8 cellular contexts compared by ENCODE assay signal in the genomic region with DNA sequence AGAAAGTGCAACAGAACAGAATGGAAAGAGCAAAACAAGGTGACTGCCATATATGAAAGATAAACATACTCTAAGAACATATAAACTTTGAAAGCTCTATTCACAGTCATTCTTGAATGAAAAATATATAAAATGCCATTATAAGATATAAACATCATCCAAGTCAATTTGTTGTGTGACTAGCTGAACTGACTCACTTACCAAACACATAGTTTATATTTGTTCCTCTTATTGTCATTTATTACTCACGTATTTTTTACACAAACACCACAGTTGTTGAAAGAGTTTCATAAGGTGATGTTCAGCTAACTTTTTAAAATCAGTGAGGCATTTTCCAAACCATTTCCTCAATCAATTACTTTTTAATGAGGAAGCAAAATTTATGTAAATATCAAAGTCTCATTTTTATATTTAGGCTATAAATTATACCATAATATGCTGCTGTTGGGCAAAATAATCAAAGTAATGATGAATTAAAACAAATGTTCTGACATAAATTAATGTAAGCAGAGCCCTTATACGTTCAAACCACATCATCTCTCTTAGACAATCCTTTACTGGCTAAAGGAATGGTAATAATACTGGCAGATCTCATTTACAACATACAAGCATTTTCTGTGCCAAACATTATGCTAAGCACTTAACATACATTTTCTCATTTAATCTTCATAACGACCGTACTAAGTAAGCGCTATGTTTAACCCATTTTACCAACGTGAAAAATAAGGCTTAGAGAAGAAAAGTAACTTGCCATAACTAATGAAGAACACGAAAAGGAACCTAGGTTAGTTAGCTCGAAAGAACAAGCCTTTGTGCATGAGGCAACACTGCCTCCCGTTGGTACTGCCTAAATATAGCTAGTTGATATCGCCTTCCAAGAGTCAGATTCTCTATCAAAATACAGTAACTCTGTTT. TPM values are rescaled to one million over a fixed set of nuclear protein-coding genes. Genes with fewer than 3 reads are reported as not detected.
DNase-seq lines count a peak whose midpoint lies in the region; ATAC-seq, FAIRE-seq and TF ChIP-seq lines count a peak whose summit lies in the region.

No MANE protein-coding gene starts in this region.

- no peaks in the 10 kb centered on the region for H3K79me2 ChIP-seq in HepG2 (ENCODE audit: insufficient read depth, low read length)

- POLR2A ChIA-PET in HepG2 (lab: Yijun Ruan, JAX) = no interaction called here

- H3K9ac ChIP-seq in HUES64 (ENCODE audit: low read depth, low read length) (no peak overlapping the region), HepG2 (ENCODE audit: insufficient read depth, low read depth, low read length) (no peak overlapping the region)

- peak; percentile 33 for DNase-seq in ELR (ENCODE audit: low read depth)
- peak; percentile 35 for DNase-seq in T follicular helper cell (ENCODE audit: low read depth)
- peak in 1 of 4 donors; percentile 10 for DNase-seq in body of pancreas
- DNase-seq in HepG2 (ENCODE audit: low spot score) = peak; percentile 20
- peak; percentile 72 for DNase-seq in testis
- no peak for DNase-seq in omental fat pad (ENCODE audit: low spot score)

- H3K4me1 ChIP-seq in HUES64 (ENCODE audit: insufficient read depth, low read length) = peaks cover 51% of the 10 kb centered on the region
- H3K4me1 ChIP-seq in body of pancreas = peaks cover 14% of the 10 kb centered on the region
- H3K4me1 ChIP-seq in HepG2 (ENCODE audit: insufficient read depth, low read length) = no peaks in the 10 kb centered on the region
- H3K4me1 ChIP-seq in testis = no peaks in the 10 kb centered on the region

- no TSS peak for BruUV-seq in HepG2 (replicated peaks; lab: Mats Ljungman, UMichigan)

- 13% methylated on average over 9 of the region's 10 CpGs for WGBS in HUES64
- 49 to 53% methylated on average over 10 of the region's 10 CpGs for WGBS in body of pancreas, 2 donors
- WGBS in HepG2 (ENCODE audit: low lambda C conversion rate) = 24% methylated on average over 10 of the region's 10 CpGs
- 56 to 69% methylated on average over 10 of the region's 10 CpGs for WGBS in testis, 2 donors

- CTCF ChIA-PET in HepG2 (lab: Yijun Ruan, JAX; ENCODE audit: low intra/inter-chr PET ratio, low total read pairs) = interaction anchor here (1.5 kb wide), 1 partner anchor 1008 kb away, joined by 4 read pairs; no protein-coding TSS in a partner anchor

- TF ChIP-seq POLR2A in body of pancreas (IDR thresholded peaks at IDR 0.05) = no peak
- TF ChIP-seq POLR2A in HepG2 (IDR thresholded peaks at IDR 0.05; ENCODE audit: insufficient read depth in 1 of 2, low read depth in 2 of 2, low read length in 2 of 2) = no peak
- TF ChIP-seq POLR2A in testis (IDR thresholded peaks at IDR 0.05) = no peak

- H3K9me3 ChIP-seq in HUES64 (ENCODE audit: insufficient read depth, low read depth, low read length) = no peaks in the 10 kb centered on the region
- no peaks in the 10 kb centered on the region for H3K9me3 ChIP-seq in body of pancreas
- H3K9me3 ChIP-seq in HepG2 (ENCODE audit: low read length) = no peaks in the 10 kb centered on the region
- no peaks in the 10 kb centered on the region for H3K9me3 ChIP-seq in testis

- in situ Hi-C loops in HepG2 (cut with HindIII; ENCODE audit: extremely low pct_ligation_motif_present, low pct_unique_long_range_greater_than_20kb) = loop anchor here (25.0 kb wide), 2 partner anchors 639 to 1011 kb away; no protein-coding TSS in a partner anchor

- H2AFZ ChIP-seq in HepG2 (ENCODE audit: low read length) = no peak overlapping the region

- H3K4me2 ChIP-seq in HepG2 (ENCODE audit: low read depth, low read length) = no peak overlapping the region

- TF ChIP-seq EP300 in HepG2 (IDR thresholded peaks at IDR 0.05; ENCODE audit: low read depth in 2 of 2, low read length in 2 of 2) = no peak
- no peak for TF ChIP-seq EP300 in HepG2 (CRISPR knock-in tag; IDR thresholded peaks at IDR 0.05; ENCODE audit: borderline replicate concordance)

- H4K20me1 ChIP-seq in HepG2 (ENCODE audit: insufficient read depth, low read length) = no peaks in the 10 kb centered on the region; the same call in 1 of the 2 replicates

- intact Hi-C loops in body of pancreas (cut with DNase I) (loop anchor here (10.0 kb wide), 1 partner anchor 387 kb away; no protein-coding TSS in a partner anchor), HepG2 (cut with micrococcal nuclease; ENCODE audit: unreplicated experiment) (loop anchor here (1.0 to 10.0 kb wide), 3 partner anchors 263 to 1008 kb away; no protein-coding TSS in a partner anchor), testis (cut with DNase I; ENCODE audit: low total_unique reads) (no loop called here)

- FAIRE-seq in HepG2 (lab: Jason Lieb, UNC) = peak; percentile 69

- H3K36me3 ChIP-seq in HUES64 (ENCODE audit: insufficient read depth, low read length) (no peaks in the 10 kb centered on the region), body of pancreas (replicated peaks in 1 of 2; ENCODE audit: insufficient read depth in 1 of 2, low read depth in 2 of 2) (no peaks in the 10 kb centered on the region), HepG2 (replicated peaks in 1 of 2; ENCODE audit: control insufficient read depth in 1 of 2, insufficient read depth in 2 of 2, low read length in 2 of 2) (no peaks in the 10 kb centered on the region), testis (ENCODE audit: low read depth, missing control alignments) (no peaks in the 10 kb centered on the region)

- H3K27ac ChIP-seq in HUES64 (ENCODE audit: low read depth, low read length) (peak overlapping the region; percentile 90; the same call in 1 of the 2 replicates), body of pancreas (no peak overlapping the region), HepG2 (ENCODE audit: extremely low read length, insufficient read depth, low read length) (no peak overlapping the region), testis (peak overlapping the region; percentile 23 to 29)

- H3K27me3 ChIP-seq in HUES64 (ENCODE audit: insufficient read depth, low read length) = no peaks in the 10 kb centered on the region
- no peaks in the 10 kb centered on the region for H3K27me3 ChIP-seq in body of pancreas
- no peaks in the 10 kb centered on the region for H3K27me3 ChIP-seq in HepG2 (ENCODE audit: control insufficient read depth in 1 of 2, insufficient read depth in 2 of 2, low read length in 2 of 2)
- H3K27me3 ChIP-seq in testis = no peaks in the 10 kb centered on the region

- ATAC-seq in GM21423 (IDR thresholded peaks at IDR 0.05; ENCODE audit: unreplicated experiment) (peak; percentile 80), body of pancreas (no peak), HepG2 (peak; percentile 68), omental fat pad (ENCODE audit: low FRiP score) (no peak)

- peak in 5 of 7 experiments; percentile 16 to 40 (median 39) for TF ChIP-seq CTCF in body of pancreas (IDR thresholded peaks at IDR 0.05)
- peak; percentile 77 for TF ChIP-seq CTCF in HepG2 (CRISPR knock-in tag; IDR thresholded peaks at IDR 0.05)
- peak; percentile 13 to 39 (median 39) for TF ChIP-seq CTCF in testis (IDR thresholded peaks at IDR 0.05)
- TF ChIP-seq CTCF in omental fat pad (IDR thresholded peaks at IDR 0.05) = no peak

- H3K4me3 ChIP-seq in HUES64 (ENCODE audit: low read length) (no peak overlapping the region), body of pancreas (no peak overlapping the region), HepG2 (replicated peaks in 1 of 3; ENCODE audit: insufficient read depth in 1 of 3, low read depth in 2 of 3, low read length in 3 of 3) (no peak overlapping the region), testis (no peak overlapping the region)

- peak; percentile 33; the same call in 1 of the 2 replicates for TF ChIP-seq RAD21 in HepG2 (CRISPR knock-in tag; IDR thresholded peaks at IDR 0.05)

TF ChIP-seq in HepG2, 621 proteins besides CTCF, POLR2A, EP300 and RAD21:
- TF ChIP-seq SMC3 (IDR thresholded peaks at IDR 0.05; ENCODE audit: low read length) (peak; percentile 53; the same call in 1 of the 2 replicates), ZNF781 (CRISPR knock-in tag; IDR thresholded peaks at IDR 0.05; ENCODE audit: borderline replicate concordance, not compliant biosample characterization) (no peak), STAG1 (CRISPR knock-in tag; IDR thresholded peaks at IDR 0.05) (peak; percentile 86)
TF ChIP-seq in HepG2: peak in this region for 2.

RNA-seq across cellular contexts. Expression of a gene that starts 7.3 kb away (rescaled TPM):
- polyA plus RNA-seq in HUES64 (2013, experiment 1 of 2) = 7.3 TPM
- polyA plus RNA-seq in HUES64 (2013, experiment 2 of 2) = 9.2 TPM
- total RNA-seq in body of pancreas = 1 to 10 TPM in 1 of 2 donors, under 1 TPM in 1; 0.26 to 2.6 TPM
- total RNA-seq in HepG2 (2016; rRNA removed; fragmentation: Illumina TruSeq; extraction: Trizol) = 0.07 TPM in 1 of 2 replicates, not detected in the other
- not detected in 2 replicates for total RNA-seq in HepG2 (2016; cell fraction: cytosol; rRNA removed; fragmentation: Illumina TruSeq; extraction: Trizol; ENCODE audit: low read depth)
- not detected in 2 replicates for total RNA-seq in HepG2 (2016; cell fraction: insoluble cytoplasmic fraction; rRNA removed; fragmentation: Illumina TruSeq; extraction: Trizol)
- not detected in 2 replicates for total RNA-seq in HepG2 (2016; cell fraction: membrane; rRNA removed; fragmentation: Illumina TruSeq; extraction: Trizol)
- not detected in 2 replicates for total RNA-seq in HepG2 (2016; cell fraction: nucleus; rRNA removed; fragmentation: Illumina TruSeq; extraction: Trizol)
- polyA plus RNA-seq in HepG2 (2011; rRNA removed) = not detected in 2 replicates
- polyA plus RNA-seq in HepG2 (2011; cell fraction: cytosol; rRNA removed) = not detected in 2 replicates
- not detected in 2 replicates for polyA plus RNA-seq in HepG2 (2011; cell fraction: nucleus; rRNA removed)
- not detected in 2 replicates for polyA plus RNA-seq in HepG2 (2012)
- polyA plus RNA-seq in HepG2 (2016; cell fraction: cytosol; fragmentation: Illumina TruSeq; extraction: Trizol; ENCODE audit: low read depth) = not detected in 2 replicates
- polyA plus RNA-seq in HepG2 (2016; cell fraction: insoluble cytoplasmic fraction; fragmentation: Illumina TruSeq; extraction: Trizol; ENCODE audit: low read depth) = not detected in 2 replicates
- polyA plus RNA-seq in HepG2 (2016; cell fraction: membrane; fragmentation: Illumina TruSeq; extraction: Trizol; ENCODE audit: low read depth) = not detected in 2 replicates
- not detected in 2 replicates for polyA plus RNA-seq in HepG2 (2016; cell fraction: nucleus; fragmentation: Illumina TruSeq; extraction: Trizol; ENCODE audit: insufficient read depth, low read depth)
- not detected in 2 replicates for polyA minus RNA-seq in HepG2 (2011; rRNA and poly(A)+ RNA removed; ENCODE audit: low replicate concordance)
- not detected in 2 replicates for polyA minus RNA-seq in HepG2 (2011; cell fraction: cytosol; rRNA and poly(A)+ RNA removed)
- polyA minus RNA-seq in HepG2 (2011; cell fraction: nucleus; rRNA and poly(A)+ RNA removed) = 0.26 TPM in 1 of 2 replicates, not detected in the other
- 10 to 100 TPM; 49.1 to 59.6 TPM for total RNA-seq in testis
- 9.3 TPM for polyA plus RNA-seq in testis (ENCODE audit: insufficient read depth, low read depth, low replicate concordance)
- total RNA-seq in omental fat pad = 1 to 10 TPM; 1.7 to 5.3 (median 2.7) TPM

Comparison
In these comparisons a context has a peak if more than half of its experiments do, and no peak if none do; other contexts are left out.
1. ATAC-seq: peak in GM21423 (single experiment) and HepG2 (single experiment); none in body of pancreas (single experiment) and omental fat pad (single experiment).
2. H3K27ac ChIP-seq: peak in HUES64 (single experiment) and testis (2 of 2); none in body of pancreas (0 of 4) and HepG2 (single experiment).
3. CTCF ChIP-seq: peak in body of pancreas (5 of 7), HepG2 (single experiment) and testis (3 of 3); none in omental fat pad (0 of 3).
4. RNA of a gene that starts 7.3 kb away (total RNA-seq): 49.1 to 59.6 TPM in testis; 1.7 to 5.3 TPM in omental fat pad, 0.26 to 2.6 TPM in body of pancreas and 0.07 TPM in HepG2; every median in the first group is over 4 times any median in the second.